In the genomic region with DNA sequence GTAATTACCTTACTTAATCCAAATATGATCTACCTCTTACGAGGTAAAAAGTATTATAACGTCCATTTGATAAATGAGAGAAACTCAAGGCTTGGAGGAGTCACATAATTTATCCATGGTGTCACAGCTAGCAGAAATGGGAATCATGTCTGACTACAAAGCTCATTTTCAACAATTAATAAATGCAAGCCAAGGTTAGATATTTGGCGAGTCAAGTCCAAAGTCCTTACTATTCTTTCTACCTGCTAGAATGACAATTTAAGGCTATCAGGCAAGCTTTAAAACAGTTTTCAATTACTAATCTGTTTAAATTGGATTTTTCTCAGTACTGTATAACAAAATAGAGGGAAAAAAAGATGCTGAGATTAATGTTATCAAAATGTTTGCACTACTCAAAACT, we compare ENCODE assay signal across 13 cellular contexts.
DNase-seq lines count a peak whose midpoint lies in the region; ATAC-seq and TF ChIP-seq lines count a peak whose summit lies in the region.
"Had no signal": no experiment of that assay in that cellular context is flagged by ENCODE, and none has a peak within 500 bp of the region (broad histone marks: within the 10 kb centered on the region; RNA-seq: fewer than 3 reads in every experiment).

No MANE protein-coding gene starts in this region.

- TF ChIP-seq CTCF in HEK293 (tag by site-specific recombination; IDR thresholded peaks at IDR 0.05) (no peak), VCaP (conservative IDR thresholded peaks at IDR 0.05) (no peak)

- no peak overlapping the region for H2BK12ac ChIP-seq in mesenchymal stem cell (ENCODE audit: low read length in 2 of 2)

- H3K27me3 ChIP-seq in mesenchymal stem cell (ENCODE audit: control insufficient read depth in 1 of 2, insufficient read depth in 1 of 2, low read length in 2 of 2), result no peaks in the 10 kb centered on the region
- H3K27me3 ChIP-seq: BLaER1 had no signal

- no peak overlapping the region for H3K14ac ChIP-seq in mesenchymal stem cell (ENCODE audit: low read length in 2 of 2)

- CTCF ChIA-PET in HEK293 (lab: Yijun Ruan, JAX), result interaction anchor here (0.8 kb wide), 1 partner anchor 67 kb away, joined by 3 read pairs; no protein-coding TSS in a partner anchor

- no peak overlapping the region for H2BK5ac ChIP-seq in mesenchymal stem cell (ENCODE audit: low read depth, low read length, poor library complexity, severe bottlenecking)

- H3K36me3 ChIP-seq in HEK293 (ENCODE audit: control insufficient read depth in 2 of 2, insufficient read depth in 1 of 2, low read length in 2 of 2), result no peaks in the 10 kb centered on the region
- H3K36me3 ChIP-seq in mesenchymal stem cell (ENCODE audit: control insufficient read depth in 1 of 2, insufficient read depth in 2 of 2, low read depth in 1 of 2, low read length in 2 of 2), result peaks cover 0 to 5% of the 10 kb centered on the region in 2 experiments

- H2AFZ ChIP-seq in mesenchymal stem cell (ENCODE audit: low read depth, low read length), result no peak overlapping the region

- H3K9me3 ChIP-seq in HEK293 (ENCODE audit: control insufficient read depth, insufficient read depth, low read depth, low read length) (no peaks in the 10 kb centered on the region), mesenchymal stem cell (ENCODE audit: control insufficient read depth, low read length) (no peaks in the 10 kb centered on the region)

- H2AK5ac ChIP-seq in mesenchymal stem cell (ENCODE audit: low read length, severe bottlenecking), result no peak overlapping the region

- no peak overlapping the region for H4K91ac ChIP-seq in mesenchymal stem cell (ENCODE audit: low read length)

- no peak overlapping the region for H3K4me2 ChIP-seq in mesenchymal stem cell (ENCODE audit: low read length, poor library complexity, severe bottlenecking)
- H3K4me2 ChIP-seq: BLaER1 had no signal

- H3K4me1 ChIP-seq in HEK293 (ENCODE audit: control insufficient read depth, insufficient read depth, low read length) (no peaks in the 10 kb centered on the region; the same call in 1 of the 2 replicates), mesenchymal stem cell (ENCODE audit: control insufficient read depth, insufficient read depth, low read depth, low read length) (peaks cover 3% of the 10 kb centered on the region)

- H4K8ac ChIP-seq in mesenchymal stem cell (ENCODE audit: low read length), result no peak overlapping the region

- no peak overlapping the region for H3K23ac ChIP-seq in mesenchymal stem cell (ENCODE audit: low read length in 2 of 2)

- H2BK15ac ChIP-seq in mesenchymal stem cell (ENCODE audit: low read depth, poor library complexity, severe bottlenecking), result no peak overlapping the region

- WGBS in mesenchymal stem cell, result 90% methylated on average over 2 of the region's 3 CpGs

- POLR2A ChIA-PET in HEK293 (lab: Yijun Ruan, JAX), result no interaction called here

- intact Hi-C loops in posterior cingulate gyrus (cut with DNase I), result no loop called here

- H3K4ac ChIP-seq in mesenchymal stem cell (ENCODE audit: low read depth in 1 of 2, low read length in 2 of 2), result no peak overlapping the region

- no peaks in the 10 kb centered on the region for H3K79me1 ChIP-seq in mesenchymal stem cell (replicated peaks; ENCODE audit: low read length, poor library complexity, severe bottlenecking)

- no peak overlapping the region for H3K9ac ChIP-seq in mesenchymal stem cell (ENCODE audit: low read length)
- H3K9ac ChIP-seq: BLaER1 had no signal

- H2BK120ac ChIP-seq in mesenchymal stem cell (ENCODE audit: low read depth, low read length), result no peak overlapping the region

- no peak overlapping the region for H3K27ac ChIP-seq in HEK293 (ENCODE audit: extremely low read depth, low read depth, low read length)
- H3K27ac ChIP-seq in VCaP, result peak overlapping the region; percentile 54
- H3K27ac ChIP-seq in mesenchymal stem cell (ENCODE audit: low read length, poor library complexity, severe bottlenecking), result no peak overlapping the region
- H3K27ac ChIP-seq: BLaER1 had no signal

- DNase-seq in left lobe of liver (ENCODE audit: low spot score), result no peak
- no peak for DNase-seq in mesenchymal stem cell
- no peak for DNase-seq in posterior cingulate gyrus
- DNase-seq in NCI-H2029 (lab: John Stamatoyannopoulos, UW), result no peak
- no peak for DNase-seq in central memory CD4-positive, alpha-beta T cell
- DNase-seq: CD4-positive, alpha-beta memory T cell; DMS79 treated with DMSO at 0.1 percent for 48 hours; GF-D8; GOT3; H9 had no signal

- no peak overlapping the region for H3K18ac ChIP-seq in mesenchymal stem cell (ENCODE audit: low read depth in 1 of 2, low read length in 2 of 2)

- H3K4me3 ChIP-seq in HEK293 (ENCODE audit: low read depth, low read length), result no peak overlapping the region
- no peak overlapping the region for H3K4me3 ChIP-seq in mesenchymal stem cell (ENCODE audit: insufficient read depth in 1 of 2, low read depth in 1 of 2, low read length in 2 of 2)
- H3K4me3 ChIP-seq: BLaER1 had no signal

- ATAC-seq in left lobe of liver, result peak; percentile 55

TF ChIP-seq in HEK293, 187 proteins besides CTCF, POLR2A, EP300 and RAD21:
- TF ChIP-seq, protein P1, sequence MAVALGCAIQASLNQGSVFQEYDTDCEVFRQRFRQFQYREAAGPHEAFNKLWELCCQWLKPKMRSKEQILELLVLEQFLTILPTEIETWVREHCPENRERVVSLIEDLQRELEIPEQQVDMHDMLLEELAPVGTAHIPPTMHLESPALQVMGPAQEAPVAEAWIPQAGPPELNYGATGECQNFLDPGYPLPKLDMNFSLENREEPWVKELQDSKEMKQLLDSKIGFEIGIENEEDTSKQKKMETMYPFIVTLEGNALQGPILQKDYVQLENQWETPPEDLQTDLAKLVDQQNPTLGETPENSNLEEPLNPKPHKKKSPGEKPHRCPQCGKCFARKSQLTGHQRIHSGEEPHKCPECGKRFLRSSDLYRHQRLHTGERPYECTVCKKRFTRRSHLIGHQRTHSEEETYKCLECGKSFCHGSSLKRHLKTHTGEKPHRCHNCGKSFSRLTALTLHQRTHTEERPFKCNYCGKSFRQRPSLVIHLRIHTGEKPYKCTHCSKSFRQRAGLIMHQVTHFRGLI (tag by site-specific recombination; IDR thresholded peaks at IDR 0.05), result no peak
- TF ChIP-seq ZNF214 (tag by site-specific recombination; IDR thresholded peaks at IDR 0.05; ENCODE audit: borderline replicate concordance) (no peak), KLF16 (tag by site-specific recombination; IDR thresholded peaks at IDR 0.05) (no peak), RBAK (tag by site-specific recombination; IDR thresholded peaks at IDR 0.05) (no peak), ZSCAN16 (tag by site-specific recombination; IDR thresholded peaks at IDR 0.05) (no peak), ZNF776 (tag by site-specific recombination; IDR thresholded peaks at IDR 0.05; ENCODE audit: borderline replicate concordance) (no peak), EGR2 (tag by site-specific recombination; IDR thresholded peaks at IDR 0.05; ENCODE audit: low read depth) (no peak), ZNF394 (tag by site-specific recombination; IDR thresholded peaks at IDR 0.05; ENCODE audit: borderline replicate concordance) (no peak)
- TF ChIP-seq, protein P2, sequence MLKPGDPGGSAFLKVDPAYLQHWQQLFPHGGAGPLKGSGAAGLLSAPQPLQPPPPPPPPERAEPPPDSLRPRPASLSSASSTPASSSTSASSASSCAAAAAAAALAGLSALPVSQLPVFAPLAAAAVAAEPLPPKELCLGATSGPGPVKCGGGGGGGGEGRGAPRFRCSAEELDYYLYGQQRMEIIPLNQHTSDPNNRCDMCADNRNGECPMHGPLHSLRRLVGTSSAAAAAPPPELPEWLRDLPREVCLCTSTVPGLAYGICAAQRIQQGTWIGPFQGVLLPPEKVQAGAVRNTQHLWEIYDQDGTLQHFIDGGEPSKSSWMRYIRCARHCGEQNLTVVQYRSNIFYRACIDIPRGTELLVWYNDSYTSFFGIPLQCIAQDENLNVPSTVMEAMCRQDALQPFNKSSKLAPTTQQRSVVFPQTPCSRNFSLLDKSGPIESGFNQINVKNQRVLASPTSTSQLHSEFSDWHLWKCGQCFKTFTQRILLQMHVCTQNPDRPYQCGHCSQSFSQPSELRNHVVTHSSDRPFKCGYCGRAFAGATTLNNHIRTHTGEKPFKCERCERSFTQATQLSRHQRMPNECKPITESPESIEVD (tag by site-specific recombination; IDR thresholded peaks at IDR 0.05), result peak; percentile 16; the same call in 1 of the 2 replicates
